In the genomic region with DNA sequence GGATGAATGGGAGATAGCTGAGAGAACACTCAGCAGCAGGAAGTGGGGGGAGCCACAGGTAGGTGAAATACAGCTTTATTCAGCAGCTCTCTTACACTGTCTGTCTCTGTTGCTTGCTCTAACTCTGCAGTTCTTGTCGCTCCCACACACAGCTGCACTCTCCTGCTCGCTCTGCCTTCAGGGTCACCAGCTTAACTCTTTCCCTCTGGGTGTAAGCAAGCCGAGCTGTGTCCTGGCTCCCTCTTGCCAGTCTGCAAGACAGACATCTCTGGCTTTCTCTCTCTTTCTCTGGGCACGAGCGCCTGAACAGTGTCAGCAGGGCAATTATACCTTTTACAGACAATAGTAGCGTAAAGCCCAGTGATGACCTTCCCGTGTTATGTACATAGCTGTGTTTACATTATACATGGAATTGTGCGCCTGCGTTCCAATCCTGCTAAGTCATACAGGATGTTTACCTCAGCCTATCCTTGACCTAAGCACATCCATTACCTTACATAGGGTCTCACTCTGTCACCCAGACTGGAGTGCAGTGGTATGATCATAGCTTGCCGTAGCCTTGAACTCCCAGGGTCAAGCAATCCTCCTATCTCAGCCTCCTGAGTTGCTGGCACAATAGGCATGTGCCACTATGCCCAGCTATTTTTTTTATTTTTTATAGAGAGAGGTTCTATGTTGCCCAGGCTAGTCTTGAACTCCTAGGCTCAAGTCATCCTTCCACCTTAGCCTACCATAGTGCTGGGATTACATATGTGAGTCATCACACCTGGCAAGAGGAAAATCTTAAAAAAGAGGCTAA, we compare ENCODE assay signal across 1 cellular context.
A peak's percentile ranks its signal among the peaks of the same experiment; 100 is the strongest.
TF ChIP-seq lines count a peak whose summit lies in the region.

No MANE protein-coding gene starts in this region.

TF ChIP-seq in HepG2, 621 proteins besides CTCF, POLR2A, EP300 and RAD21 (continued from another document and continues in another):
- TF ChIP-seq, protein P1, sequence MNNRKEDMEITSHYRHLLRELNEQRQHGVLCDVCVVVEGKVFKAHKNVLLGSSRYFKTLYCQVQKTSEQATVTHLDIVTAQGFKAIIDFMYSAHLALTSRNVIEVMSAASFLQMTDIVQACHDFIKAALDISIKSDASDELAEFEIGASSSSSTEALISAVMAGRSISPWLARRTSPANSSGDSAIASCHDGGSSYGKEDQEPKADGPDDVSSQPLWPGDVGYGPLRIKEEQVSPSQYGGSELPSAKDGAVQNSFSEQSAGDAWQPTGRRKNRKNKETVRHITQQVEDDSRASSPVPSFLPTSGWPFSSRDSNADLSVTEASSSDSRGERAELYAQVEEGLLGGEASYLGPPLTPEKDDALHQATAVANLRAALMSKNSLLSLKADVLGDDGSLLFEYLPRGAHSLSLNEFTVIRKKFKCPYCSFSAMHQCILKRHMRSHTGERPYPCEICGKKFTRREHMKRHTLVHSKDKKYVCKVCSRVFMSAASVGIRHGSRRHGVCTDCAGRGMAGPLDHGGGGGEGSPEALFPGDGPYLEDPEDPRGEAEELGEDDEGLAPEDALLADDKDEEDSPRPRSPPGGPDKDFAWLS (CRISPR knock-in tag; IDR thresholded peaks at IDR 0.05; ENCODE audit: borderline replicate concordance), result no peak
- TF ChIP-seq ZNF652 (CRISPR knock-in tag; IDR thresholded peaks at IDR 0.05; ENCODE audit: borderline replicate concordance, low read depth) (peak; percentile 87), CHCHD3 (CRISPR knock-in tag; IDR thresholded peaks at IDR 0.05) (no peak), ZNF207 (IDR thresholded peaks at IDR 0.05; ENCODE audit: borderline replicate concordance) (no peak), FOXA3 (CRISPR knock-in tag; IDR thresholded peaks at IDR 0.05) (peak; percentile 100), PAF1 (CRISPR knock-in tag; IDR thresholded peaks at IDR 0.05) (peak; percentile 42; the same call in 1 of the 2 replicates), MTA1 (CRISPR knock-in tag; IDR thresholded peaks at IDR 0.05; ENCODE audit: borderline replicate concordance) (peak; percentile 88), PAX8 (CRISPR knock-in tag; IDR thresholded peaks at IDR 0.05; ENCODE audit: borderline replicate concordance) (no peak), ETV6 (CRISPR knock-in tag; conservative IDR thresholded peaks at IDR 0.05) (peak; percentile 74; the same call in 1 of the 2 replicates), ZNF160 (CRISPR knock-in tag; IDR thresholded peaks at IDR 0.05) (peak; percentile 82; the same call in 1 of the 2 replicates), SNAI1 (CRISPR knock-in tag; IDR thresholded peaks at IDR 0.05; ENCODE audit: borderline replicate concordance) (peak; percentile 89; the same call in 1 of the 2 replicates), ZNF256 (CRISPR knock-in tag; conservative IDR thresholded peaks at IDR 0.05) (no peak), WIZ (CRISPR knock-in tag; IDR thresholded peaks at IDR 0.05) (peak; percentile 92), DDIT3 (CRISPR knock-in tag; IDR thresholded peaks at IDR 0.05) (no peak), ZSCAN20 (CRISPR knock-in tag; IDR thresholded peaks at IDR 0.05; ENCODE audit: borderline replicate concordance) (no peak), ZNF841 (CRISPR knock-in tag; IDR thresholded peaks at IDR 0.05; ENCODE audit: borderline replicate concordance) (no peak), MXD1 (CRISPR knock-in tag; IDR thresholded peaks at IDR 0.05) (no peak; the same call in 1 of the 2 replicates), NFE2L1 (CRISPR knock-in tag; IDR thresholded peaks at IDR 0.05; ENCODE audit: borderline replicate concordance) (peak; percentile 92; the same call in 1 of the 2 replicates), THAP11 (CRISPR knock-in tag; IDR thresholded peaks at IDR 0.05) (peak; percentile 86), ZNF772 (CRISPR knock-in tag; IDR thresholded peaks at IDR 0.05) (peak; percentile 96), ZNF296 (CRISPR knock-in tag; conservative IDR thresholded peaks at IDR 0.05) (no peak), TFAP4 (IDR thresholded peaks at IDR 0.05; ENCODE audit: borderline replicate concordance, low read depth) (peak; percentile 93), ERF (CRISPR knock-in tag; IDR thresholded peaks at IDR 0.05) (peak; percentile 100), ZSCAN30 (CRISPR knock-in tag; IDR thresholded peaks at IDR 0.05) (peak; percentile 73; the same call in 1 of the 2 replicates), TFE3 (CRISPR knock-in tag; IDR thresholded peaks at IDR 0.05) (peak; percentile 91), HNRNPUL1 (IDR thresholded peaks at IDR 0.05; ENCODE audit: low read depth, low read length) (no peak), ZNF572 (CRISPR knock-in tag; IDR thresholded peaks at IDR 0.05) (no peak), MBD4 (IDR thresholded peaks at IDR 0.05; ENCODE audit: borderline replicate concordance, low read length) (peak; percentile 98; the same call in 1 of the 2 replicates), ZNF383 (CRISPR knock-in tag; IDR thresholded peaks at IDR 0.05; ENCODE audit: borderline replicate concordance) (no peak), KLF12 (CRISPR knock-in tag; IDR thresholded peaks at IDR 0.05; ENCODE audit: borderline replicate concordance) (no peak), ZNF569 (CRISPR knock-in tag; IDR thresholded peaks at IDR 0.05; ENCODE audit: borderline replicate concordance) (no peak), ZNF30 (CRISPR knock-in tag; IDR thresholded peaks at IDR 0.05) (no peak), ZFP36L1 (CRISPR knock-in tag; IDR thresholded peaks at IDR 0.05) (peak; percentile 95; the same call in 1 of the 2 replicates), ZMYM2 (CRISPR knock-in tag; IDR thresholded peaks at IDR 0.05) (peak; percentile 100), NR1H2 (CRISPR knock-in tag; IDR thresholded peaks at IDR 0.05; ENCODE audit: borderline replicate concordance, low read depth) (no peak), KDM3A (CRISPR knock-in tag; IDR thresholded peaks at IDR 0.05; ENCODE audit: low read depth) (peak; percentile 97), ZNF879 (CRISPR knock-in tag; IDR thresholded peaks at IDR 0.05) (no peak), ZNF501 (CRISPR knock-in tag; IDR thresholded peaks at IDR 0.05) (peak; percentile 96)
- TF ChIP-seq, protein P2, sequence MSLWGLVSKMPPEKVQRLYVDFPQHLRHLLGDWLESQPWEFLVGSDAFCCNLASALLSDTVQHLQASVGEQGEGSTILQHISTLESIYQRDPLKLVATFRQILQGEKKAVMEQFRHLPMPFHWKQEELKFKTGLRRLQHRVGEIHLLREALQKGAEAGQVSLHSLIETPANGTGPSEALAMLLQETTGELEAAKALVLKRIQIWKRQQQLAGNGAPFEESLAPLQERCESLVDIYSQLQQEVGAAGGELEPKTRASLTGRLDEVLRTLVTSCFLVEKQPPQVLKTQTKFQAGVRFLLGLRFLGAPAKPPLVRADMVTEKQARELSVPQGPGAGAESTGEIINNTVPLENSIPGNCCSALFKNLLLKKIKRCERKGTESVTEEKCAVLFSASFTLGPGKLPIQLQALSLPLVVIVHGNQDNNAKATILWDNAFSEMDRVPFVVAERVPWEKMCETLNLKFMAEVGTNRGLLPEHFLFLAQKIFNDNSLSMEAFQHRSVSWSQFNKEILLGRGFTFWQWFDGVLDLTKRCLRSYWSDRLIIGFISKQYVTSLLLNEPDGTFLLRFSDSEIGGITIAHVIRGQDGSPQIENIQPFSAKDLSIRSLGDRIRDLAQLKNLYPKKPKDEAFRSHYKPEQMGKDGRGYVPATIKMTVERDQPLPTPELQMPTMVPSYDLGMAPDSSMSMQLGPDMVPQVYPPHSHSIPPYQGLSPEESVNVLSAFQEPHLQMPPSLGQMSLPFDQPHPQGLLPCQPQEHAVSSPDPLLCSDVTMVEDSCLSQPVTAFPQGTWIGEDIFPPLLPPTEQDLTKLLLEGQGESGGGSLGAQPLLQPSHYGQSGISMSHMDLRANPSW (CRISPR knock-in tag; IDR thresholded peaks at IDR 0.05; ENCODE audit: borderline replicate concordance), result peak; percentile 99
- TF ChIP-seq, protein P3, sequence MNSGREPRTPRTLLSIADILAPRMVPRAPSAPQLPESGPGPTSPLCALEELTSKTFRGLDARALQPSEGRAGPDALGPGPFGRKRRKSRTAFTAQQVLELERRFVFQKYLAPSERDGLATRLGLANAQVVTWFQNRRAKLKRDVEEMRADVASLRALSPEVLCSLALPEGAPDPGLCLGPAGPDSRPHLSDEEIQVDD (CRISPR knock-in tag; IDR thresholded peaks at IDR 0.05; ENCODE audit: borderline replicate concordance), result no peak
- TF ChIP-seq, protein P4, sequence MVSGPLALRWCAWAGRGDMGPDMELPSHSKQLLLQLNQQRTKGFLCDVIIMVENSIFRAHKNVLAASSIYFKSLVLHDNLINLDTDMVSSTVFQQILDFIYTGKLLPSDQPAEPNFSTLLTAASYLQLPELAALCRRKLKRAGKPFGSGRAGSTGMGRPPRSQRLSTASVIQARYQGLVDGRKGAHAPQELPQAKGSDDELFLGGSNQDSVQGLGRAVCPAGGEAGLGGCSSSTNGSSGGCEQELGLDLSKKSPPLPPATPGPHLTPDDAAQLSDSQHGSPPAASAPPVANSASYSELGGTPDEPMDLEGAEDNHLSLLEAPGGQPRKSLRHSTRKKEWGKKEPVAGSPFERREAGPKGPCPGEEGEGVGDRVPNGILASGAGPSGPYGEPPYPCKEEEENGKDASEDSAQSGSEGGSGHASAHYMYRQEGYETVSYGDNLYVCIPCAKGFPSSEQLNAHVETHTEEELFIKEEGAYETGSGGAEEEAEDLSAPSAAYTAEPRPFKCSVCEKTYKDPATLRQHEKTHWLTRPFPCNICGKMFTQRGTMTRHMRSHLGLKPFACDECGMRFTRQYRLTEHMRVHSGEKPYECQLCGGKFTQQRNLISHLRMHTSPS (CRISPR knock-in tag; IDR thresholded peaks at IDR 0.05; ENCODE audit: low read depth), result peak; percentile 95
- TF ChIP-seq, protein P5, sequence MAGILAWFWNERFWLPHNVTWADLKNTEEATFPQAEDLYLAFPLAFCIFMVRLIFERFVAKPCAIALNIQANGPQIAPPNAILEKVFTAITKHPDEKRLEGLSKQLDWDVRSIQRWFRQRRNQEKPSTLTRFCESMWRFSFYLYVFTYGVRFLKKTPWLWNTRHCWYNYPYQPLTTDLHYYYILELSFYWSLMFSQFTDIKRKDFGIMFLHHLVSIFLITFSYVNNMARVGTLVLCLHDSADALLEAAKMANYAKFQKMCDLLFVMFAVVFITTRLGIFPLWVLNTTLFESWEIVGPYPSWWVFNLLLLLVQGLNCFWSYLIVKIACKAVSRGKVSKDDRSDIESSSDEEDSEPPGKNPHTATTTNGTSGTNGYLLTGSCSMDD (CRISPR knock-in tag; IDR thresholded peaks at IDR 0.05), result no peak
- TF ChIP-seq, protein P6, sequence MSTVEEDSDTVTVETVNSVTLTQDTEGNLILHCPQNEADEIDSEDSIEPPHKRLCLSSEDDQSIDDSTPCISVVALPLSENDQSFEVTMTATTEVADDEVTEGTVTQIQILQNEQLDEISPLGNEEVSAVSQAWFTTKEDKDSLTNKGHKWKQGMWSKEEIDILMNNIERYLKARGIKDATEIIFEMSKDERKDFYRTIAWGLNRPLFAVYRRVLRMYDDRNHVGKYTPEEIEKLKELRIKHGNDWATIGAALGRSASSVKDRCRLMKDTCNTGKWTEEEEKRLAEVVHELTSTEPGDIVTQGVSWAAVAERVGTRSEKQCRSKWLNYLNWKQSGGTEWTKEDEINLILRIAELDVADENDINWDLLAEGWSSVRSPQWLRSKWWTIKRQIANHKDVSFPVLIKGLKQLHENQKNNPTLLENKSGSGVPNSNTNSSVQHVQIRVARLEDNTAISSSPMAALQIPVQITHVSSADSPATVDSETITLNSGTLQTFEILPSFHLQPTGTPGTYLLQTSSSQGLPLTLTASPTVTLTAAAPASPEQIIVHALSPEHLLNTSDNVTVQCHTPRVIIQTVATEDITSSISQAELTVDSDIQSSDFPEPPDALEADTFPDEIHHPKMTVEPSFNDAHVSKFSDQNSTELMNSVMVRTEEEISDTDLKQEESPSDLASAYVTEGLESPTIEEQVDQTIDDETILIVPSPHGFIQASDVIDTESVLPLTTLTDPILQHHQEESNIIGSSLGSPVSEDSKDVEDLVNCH (CRISPR knock-in tag; IDR thresholded peaks at IDR 0.05), result 0 out of 2 replicates have a peak, but pooled peaks have one; percentile 56
